ENCODE assay signal across 1 cellular context in genomic region chr2:45009303-45009927, GRCh38.
TF ChIP-seq lines count a peak whose summit lies in the region.

Gene SIX2 (minus strand): TSS chr2:45009452. CDS start chr2:45009110, 342 bp downstream.

TF ChIP-seq in WTC11, 78 proteins besides CTCF, POLR2A, EP300 and RAD21 (continued from another document):
- TF ChIP-seq AR (CRISPR knock-in tag; IDR thresholded peaks at IDR 0.05): no peak
- TF ChIP-seq OVOL2 (CRISPR knock-in tag; IDR thresholded peaks at IDR 0.05; ENCODE audit: borderline replicate concordance): no peak
- TF ChIP-seq, protein P1, sequence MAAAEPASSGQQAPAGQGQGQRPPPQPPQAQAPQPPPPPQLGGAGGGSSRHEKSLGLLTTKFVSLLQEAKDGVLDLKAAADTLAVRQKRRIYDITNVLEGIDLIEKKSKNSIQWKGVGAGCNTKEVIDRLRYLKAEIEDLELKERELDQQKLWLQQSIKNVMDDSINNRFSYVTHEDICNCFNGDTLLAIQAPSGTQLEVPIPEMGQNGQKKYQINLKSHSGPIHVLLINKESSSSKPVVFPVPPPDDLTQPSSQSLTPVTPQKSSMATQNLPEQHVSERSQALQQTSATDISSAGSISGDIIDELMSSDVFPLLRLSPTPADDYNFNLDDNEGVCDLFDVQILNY (CRISPR knock-in tag; IDR thresholded peaks at IDR 0.05): 0 out of 2 replicates have a peak, but pooled peaks have one; percentile 20
- TF ChIP-seq, protein P2, sequence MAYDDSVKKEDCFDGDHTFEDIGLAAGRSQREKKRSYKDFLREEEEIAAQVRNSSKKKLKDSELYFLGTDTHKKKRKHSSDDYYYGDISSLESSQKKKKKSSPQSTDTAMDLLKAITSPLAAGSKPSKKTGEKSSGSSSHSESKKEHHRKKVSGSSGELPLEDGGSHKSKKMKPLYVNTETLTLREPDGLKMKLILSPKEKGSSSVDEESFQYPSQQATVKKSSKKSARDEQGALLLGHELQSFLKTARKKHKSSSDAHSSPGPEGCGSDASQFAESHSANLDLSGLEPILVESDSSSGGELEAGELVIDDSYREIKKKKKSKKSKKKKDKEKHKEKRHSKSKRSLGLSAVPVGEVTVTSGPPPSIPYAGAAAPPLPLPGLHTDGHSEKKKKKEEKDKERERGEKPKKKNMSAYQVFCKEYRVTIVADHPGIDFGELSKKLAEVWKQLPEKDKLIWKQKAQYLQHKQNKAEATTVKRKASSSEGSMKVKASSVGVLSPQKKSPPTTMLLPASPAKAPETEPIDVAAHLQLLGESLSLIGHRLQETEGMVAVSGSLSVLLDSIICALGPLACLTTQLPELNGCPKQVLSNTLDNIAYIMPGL (CRISPR knock-in tag; IDR thresholded peaks at IDR 0.05): no peak
- TF ChIP-seq ATF2 (CRISPR knock-in tag; IDR thresholded peaks at IDR 0.05; ENCODE audit: borderline replicate concordance, low read depth): no peak
- TF ChIP-seq ZNF423 (CRISPR knock-in tag; IDR thresholded peaks at IDR 0.05): peak; percentile 95
- no peak for TF ChIP-seq CBFB (CRISPR knock-in tag; IDR thresholded peaks at IDR 0.05; ENCODE audit: low read depth)
- TF ChIP-seq GTF2I (CRISPR knock-in tag; conservative IDR thresholded peaks at IDR 0.05): no peak
- no peak for TF ChIP-seq IRF2 (CRISPR knock-in tag; IDR thresholded peaks at IDR 0.05; ENCODE audit: borderline replicate concordance, low read depth)
- TF ChIP-seq ZBTB43 (CRISPR knock-in tag; IDR thresholded peaks at IDR 0.05): no peak
- TF ChIP-seq, protein P3, sequence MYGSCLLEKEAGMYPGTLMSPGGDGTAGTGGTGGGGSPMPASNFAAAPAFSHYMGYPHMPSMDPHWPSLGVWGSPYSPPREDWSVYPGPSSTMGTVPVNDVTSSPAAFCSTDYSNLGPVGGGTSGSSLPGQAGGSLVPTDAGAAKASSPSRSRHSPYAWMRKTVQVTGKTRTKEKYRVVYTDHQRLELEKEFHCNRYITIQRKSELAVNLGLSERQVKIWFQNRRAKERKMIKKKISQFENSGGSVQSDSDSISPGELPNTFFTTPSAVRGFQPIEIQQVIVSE (CRISPR knock-in tag; IDR thresholded peaks at IDR 0.05; ENCODE audit: borderline replicate concordance): no peak
- TF ChIP-seq ZNF281 (CRISPR knock-in tag; IDR thresholded peaks at IDR 0.05): no peak
- TF ChIP-seq, protein P4, sequence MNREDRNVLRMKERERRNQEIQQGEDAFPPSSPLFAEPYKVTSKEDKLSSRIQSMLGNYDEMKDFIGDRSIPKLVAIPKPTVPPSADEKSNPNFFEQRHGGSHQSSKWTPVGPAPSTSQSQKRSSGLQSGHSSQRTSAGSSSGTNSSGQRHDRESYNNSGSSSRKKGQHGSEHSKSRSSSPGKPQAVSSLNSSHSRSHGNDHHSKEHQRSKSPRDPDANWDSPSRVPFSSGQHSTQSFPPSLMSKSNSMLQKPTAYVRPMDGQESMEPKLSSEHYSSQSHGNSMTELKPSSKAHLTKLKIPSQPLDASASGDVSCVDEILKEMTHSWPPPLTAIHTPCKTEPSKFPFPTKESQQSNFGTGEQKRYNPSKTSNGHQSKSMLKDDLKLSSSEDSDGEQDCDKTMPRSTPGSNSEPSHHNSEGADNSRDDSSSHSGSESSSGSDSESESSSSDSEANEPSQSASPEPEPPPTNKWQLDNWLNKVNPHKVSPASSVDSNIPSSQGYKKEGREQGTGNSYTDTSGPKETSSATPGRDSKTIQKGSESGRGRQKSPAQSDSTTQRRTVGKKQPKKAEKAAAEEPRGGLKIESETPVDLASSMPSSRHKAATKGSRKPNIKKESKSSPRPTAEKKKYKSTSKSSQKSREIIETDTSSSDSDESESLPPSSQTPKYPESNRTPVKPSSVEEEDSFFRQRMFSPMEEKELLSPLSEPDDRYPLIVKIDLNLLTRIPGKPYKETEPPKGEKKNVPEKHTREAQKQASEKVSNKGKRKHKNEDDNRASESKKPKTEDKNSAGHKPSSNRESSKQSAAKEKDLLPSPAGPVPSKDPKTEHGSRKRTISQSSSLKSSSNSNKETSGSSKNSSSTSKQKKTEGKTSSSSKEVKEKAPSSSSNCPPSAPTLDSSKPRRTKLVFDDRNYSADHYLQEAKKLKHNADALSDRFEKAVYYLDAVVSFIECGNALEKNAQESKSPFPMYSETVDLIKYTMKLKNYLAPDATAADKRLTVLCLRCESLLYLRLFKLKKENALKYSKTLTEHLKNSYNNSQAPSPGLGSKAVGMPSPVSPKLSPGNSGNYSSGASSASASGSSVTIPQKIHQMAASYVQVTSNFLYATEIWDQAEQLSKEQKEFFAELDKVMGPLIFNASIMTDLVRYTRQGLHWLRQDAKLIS (CRISPR knock-in tag; IDR thresholded peaks at IDR 0.05; ENCODE audit: borderline replicate concordance): no peak
- no peak for TF ChIP-seq ZBTB21 (CRISPR knock-in tag; IDR thresholded peaks at IDR 0.05; ENCODE audit: borderline replicate concordance)
- no peak for TF ChIP-seq IRF1 (CRISPR knock-in tag; IDR thresholded peaks at IDR 0.05)
- no peak for TF ChIP-seq TP53 (CRISPR knock-in tag; IDR thresholded peaks at IDR 0.05)
- peak; percentile 67 for TF ChIP-seq SP1 (CRISPR knock-in tag; conservative IDR thresholded peaks at IDR 0.05)
- TF ChIP-seq NR2C2 (CRISPR knock-in tag; IDR thresholded peaks at IDR 0.05): no peak
TF ChIP-seq in WTC11: peak in this region for 5.
